In the genomic region with DNA sequence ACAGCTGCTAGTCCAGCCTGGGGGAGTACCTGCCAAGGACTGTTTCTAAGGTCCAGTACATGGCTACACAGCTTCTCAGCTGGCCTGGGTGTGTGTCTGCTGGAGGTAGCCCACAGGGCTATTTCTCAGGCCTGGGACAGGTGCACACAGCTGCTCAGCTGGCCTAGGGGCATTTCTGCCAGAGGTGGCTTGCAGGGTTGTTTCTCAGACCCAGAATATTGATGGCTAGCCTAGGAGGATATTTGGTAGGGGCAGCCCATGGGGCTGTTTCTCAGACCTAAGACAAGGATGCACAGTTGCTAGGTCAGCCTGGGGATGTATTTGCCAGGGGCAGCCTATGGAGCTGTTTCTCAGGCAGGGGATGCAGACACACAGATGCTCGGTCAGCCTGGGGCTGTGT, we compare ENCODE assay signal across 6 cellular contexts.
"Had no signal": no experiment of that assay in that cellular context is flagged by ENCODE, and none has a peak within 500 bp of the region (broad histone marks: within the 10 kb centered on the region; RNA-seq: fewer than 3 reads in every experiment).

No MANE protein-coding gene starts in this region.

- ATAC-seq: GM23338, HepG2 had no signal

- H3K27ac ChIP-seq: HL-60 had no signal

- H3K4me3 Mint-ChIP-seq: GM23338, H9, IgD-negative memory B cell had no signal

- DNase-seq: H9, KBM-7 had no signal

- H3K4me1 Mint-ChIP-seq: H9 had no signal

- H3K27me3 Mint-ChIP-seq: IgD-negative memory B cell had no signal

- H3K4me2 ChIP-seq: GM23338 had no signal

- H3K9me3 Mint-ChIP-seq: GM23338, H9 had no signal

- H3K4me3 ChIP-seq: GM23338 had no signal

- H3K27ac Mint-ChIP-seq: GM23338, H9 had no signal

- H2AFZ ChIP-seq: GM23338 had no signal
